Comparison of ENCODE assay signal across 9 cellular contexts in the genomic region with DNA sequence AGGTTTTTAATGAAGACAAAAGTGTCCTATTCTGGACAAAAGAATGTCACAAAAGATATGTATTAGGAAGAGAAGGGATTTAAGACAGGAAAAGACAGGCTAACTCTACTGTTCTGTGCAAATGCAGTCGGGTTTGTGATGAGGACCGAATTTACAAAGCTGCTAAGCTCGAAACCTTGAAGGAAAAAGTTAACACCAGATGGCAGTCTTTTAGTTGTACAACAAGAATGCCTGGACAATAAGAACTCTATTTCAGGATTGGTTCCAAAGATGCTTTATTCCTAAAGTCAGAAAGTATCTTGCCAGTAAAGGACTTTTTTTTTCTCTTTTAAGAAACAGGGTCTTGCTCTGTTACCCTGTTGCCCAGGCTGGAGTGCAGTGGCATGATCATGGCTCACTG. TPM values are rescaled to one million over a fixed set of nuclear protein-coding genes. Genes with fewer than 3 reads are reported as not detected.
DNase-seq lines count a peak whose midpoint lies in the region; FAIRE-seq and TF ChIP-seq lines count a peak whose summit lies in the region.
"Had no signal": no experiment of that assay in that cellular context is flagged by ENCODE, and none has a peak within 500 bp of the region (broad histone marks: within the 10 kb centered on the region; RNA-seq: fewer than 3 reads in every experiment).

No MANE protein-coding gene starts in this region.

- H3K27me3 Mint-ChIP-seq in osteocyte (ENCODE audit: unreplicated experiment), result peaks cover 16% of the 10 kb centered on the region

- no peaks in the 10 kb centered on the region for H3K9me3 Mint-ChIP-seq in osteocyte (ENCODE audit: unreplicated experiment)

- H3K4me3 Mint-ChIP-seq in osteocyte (ENCODE audit: unreplicated experiment), result no peak overlapping the region

- no peaks in the 10 kb centered on the region for H3K4me1 Mint-ChIP-seq in osteocyte (ENCODE audit: unreplicated experiment)

- H3K27ac Mint-ChIP-seq in osteocyte (ENCODE audit: unreplicated experiment), result no peak overlapping the region

- peak; percentile 24 for TF ChIP-seq CTCF in osteocyte (IDR thresholded peaks at IDR 0.05)

- H3K36me3 Mint-ChIP-seq in osteocyte (ENCODE audit: unreplicated experiment), result no peaks in the 10 kb centered on the region

- DNase-seq in DMS153 (lab: John Stamatoyannopoulos, UW), result peak; percentile 0
- DNase-seq in DMS153 treated with DMSO at 0.1 percent for 48 hours (lab: John Stamatoyannopoulos, UW; ENCODE audit: unreplicated experiment), result no peak
- peak; percentile 19 for DNase-seq in NCI-H510A treated with DMSO at 0.1 percent for 48 hours (lab: John Stamatoyannopoulos, UW)
- peak; percentile 36 for DNase-seq in dedifferentiated amniotic fluid mesenchymal stem cell (ENCODE audit: extremely low spot score)
- no peak for DNase-seq in osteocyte (ENCODE audit: extremely low spot score, unreplicated experiment)
- DNase-seq in NCI-H1092 treated with DMSO at 0.1 percent for 48 hours (lab: John Stamatoyannopoulos, UW), result no peak
- no peak for DNase-seq in GOT3 (lab: John Stamatoyannopoulos, UW)
- DNase-seq in GM19239 (ENCODE audit: insufficient read length, low spot score), result no peak
- DNase-seq: aorta had no signal

- no peak for FAIRE-seq in GM19239 (lab: Jason Lieb, UNC)

RNA-seq across cellular contexts. Expression of a gene that starts 51.1 kb away (rescaled TPM):
- not detected in 2 replicates for total RNA-seq in osteocyte

Comparison
In these comparisons a context has a peak if more than half of its experiments do, and no peak if none do; other contexts are left out.
1. DNase-seq: peak in DMS153 (single experiment), NCI-H510A treated with DMSO at 0.1 percent for 48 hours (single experiment) and dedifferentiated amniotic fluid mesenchymal stem cell (single experiment); none in DMS153 treated with DMSO at 0.1 percent for 48 hours (single experiment), osteocyte (single experiment), NCI-H1092 treated with DMSO at 0.1 percent for 48 hours (single experiment), GOT3 (single experiment) and GM19239 (single experiment).